In the genomic region with DNA sequence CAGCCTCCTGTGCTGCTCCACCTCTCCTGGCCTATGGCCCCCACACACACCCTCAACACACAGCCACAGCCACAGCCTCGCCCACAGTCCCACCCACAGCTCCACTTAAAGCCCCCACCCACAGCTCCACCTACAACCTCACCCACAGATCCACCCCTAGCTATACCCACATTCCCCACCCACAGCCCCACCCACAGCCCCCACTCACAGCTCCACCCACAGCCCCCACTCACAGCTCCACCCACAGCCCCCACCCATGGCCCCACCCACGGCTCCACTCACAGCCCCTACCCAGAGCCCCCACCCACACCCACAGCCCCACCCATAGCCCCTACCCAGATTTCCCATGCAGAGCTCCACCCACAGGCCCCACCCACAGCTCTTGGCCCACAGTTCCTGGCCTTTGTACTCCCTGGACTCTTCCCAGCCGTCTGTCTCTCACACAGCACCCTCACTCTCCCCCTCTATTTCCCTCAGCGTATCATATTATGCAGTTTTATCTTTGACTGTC, we compare ENCODE assay signal across 23 cellular contexts.
DNase-seq lines count a peak whose midpoint lies in the region; ATAC-seq and TF ChIP-seq lines count a peak whose summit lies in the region.
"Had no signal": no experiment of that assay in that cellular context is flagged by ENCODE, and none has a peak within 500 bp of the region (broad histone marks: within the 10 kb centered on the region; RNA-seq: fewer than 3 reads in every experiment).

No MANE protein-coding gene starts in this region.

- TF ChIP-seq CTCF in osteocyte (IDR thresholded peaks at IDR 0.05) (no peak), GM23338 (conservative IDR thresholded peaks at IDR 0.05; ENCODE audit: low read depth in 2 of 2) (no peak)

- peak overlapping the region; percentile 76 for H3K27ac Mint-ChIP-seq in osteocyte (ENCODE audit: unreplicated experiment)
- H3K27ac Mint-ChIP-seq in GM23338, result no peak overlapping the region
- H3K27ac Mint-ChIP-seq: activated CD8-positive, alpha-beta T cell treated with anti-CD3 and anti-CD28 coated beads for 36 hours; activated naive CD8-positive, alpha-beta T cell treated with anti-CD3 and anti-CD28 coated beads, Interleukin-2, amount 50 U/mL, for 24 hours; CD4-positive, alpha-beta T cell; mesothelial cell of epicardium; nephron progenitor cell; type B pancreatic cell had no signal

- no peak overlapping the region for H3K4me3 Mint-ChIP-seq in osteocyte (ENCODE audit: unreplicated experiment)
- H3K4me3 Mint-ChIP-seq in GM23338, result no peak overlapping the region
- H3K4me3 Mint-ChIP-seq: activated CD8-positive, alpha-beta T cell treated with anti-CD3 and anti-CD28 coated beads for 36 hours; activated naive CD8-positive, alpha-beta T cell treated with anti-CD3 and anti-CD28 coated beads, Interleukin-2, amount 50 U/mL, for 24 hours; CD4-positive, alpha-beta T cell; mesothelial cell of epicardium; nephron progenitor cell; type B pancreatic cell had no signal

- H3K9me3 Mint-ChIP-seq in osteocyte (ENCODE audit: unreplicated experiment) (no peaks in the 10 kb centered on the region), GM23338 (no peaks in the 10 kb centered on the region)
- H3K9me3 Mint-ChIP-seq: activated CD8-positive, alpha-beta T cell treated with anti-CD3 and anti-CD28 coated beads for 36 hours; activated naive CD8-positive, alpha-beta T cell treated with anti-CD3 and anti-CD28 coated beads, Interleukin-2, amount 50 U/mL, for 24 hours; CD4-positive, alpha-beta T cell; mesothelial cell of epicardium; nephron progenitor cell; type B pancreatic cell had no signal

- H3K36me3 ChIP-seq in GM23338 (ENCODE audit: insufficient read depth), result no peaks in the 10 kb centered on the region
- H3K36me3 ChIP-seq: left lung had no signal

- intact Hi-C loops in right cardiac atrium (cut with DNase I), result no loop called here

- H3K4me2 ChIP-seq in GM23338, result no peak overlapping the region

- H3K79me2 ChIP-seq in GM23338 (replicated peaks; ENCODE audit: insufficient read depth), result no peaks in the 10 kb centered on the region

- peaks cover 8% of the 10 kb centered on the region for H3K36me3 Mint-ChIP-seq in osteocyte (ENCODE audit: unreplicated experiment)
- no peaks in the 10 kb centered on the region; the same call in 2 of the 3 replicates for H3K36me3 Mint-ChIP-seq in GM23338 (ENCODE audit: low read depth)
- H3K36me3 Mint-ChIP-seq: mesothelial cell of epicardium, type B pancreatic cell had no signal

- no peaks in the 10 kb centered on the region for H3F3A ChIP-seq in GM23338 (replicated peaks; ENCODE audit: low read depth)

- H3K9me3 ChIP-seq in right cardiac atrium (ENCODE audit: control insufficient read depth, low read length), result no peaks in the 10 kb centered on the region
- H3K9me3 ChIP-seq: left lung had no signal

- H4K20me1 ChIP-seq in GM23338 (replicated peaks; ENCODE audit: insufficient read depth), result no peaks in the 10 kb centered on the region

- DNase-seq in NCI-H748 (lab: John Stamatoyannopoulos, UW; ENCODE audit: unreplicated experiment) (peak; percentile 1), NCI-H748 treated with DMSO at 0.1 percent for 48 hours (lab: John Stamatoyannopoulos, UW) (no peak), NCI-H226 (peak; percentile 20), right cardiac atrium (peak in 1 of 3 donors; percentile 57), osteocyte (ENCODE audit: extremely low spot score, unreplicated experiment) (no peak), GM23338 (ENCODE audit: low spot score) (no peak), MV-4-11 (lab: John Stamatoyannopoulos, UW) (no peak)
- DNase-seq: activated CD8-positive, alpha-beta T cell treated with anti-CD3 and anti-CD28 coated beads for 36 hours; activated effector memory CD4-positive, alpha-beta T cell treated with anti-CD3 and anti-CD28 coated beads, Interleukin-2, amount 50 U/mL, for 16 hours; activated naive CD8-positive, alpha-beta T cell treated with anti-CD3 and anti-CD28 coated beads, Interleukin-2, amount 50 U/mL, for 24 hours; activated T-cell treated with anti-CD3 and anti-CD28 coated beads for 4 hours; CD4-positive, alpha-beta T cell; cerebellar nuclear complex; effector CD4-positive, alpha-beta T cell; Kasumi-1; left lung; nephron progenitor cell; OCI-M1; stimulated activated CD8-positive, alpha-beta memory T cell treated with anti-CD3 and anti-CD28 coated beads, Interleukin-4, amount 100 ng/mL, for 48 hours had no signal

- no peaks in the 10 kb centered on the region for H3K27me3 ChIP-seq in right cardiac atrium (ENCODE audit: control insufficient read depth, insufficient read depth)
- no peaks in the 10 kb centered on the region for H3K27me3 ChIP-seq in GM23338 (ENCODE audit: insufficient read depth)
- H3K27me3 ChIP-seq: left lung had no signal

- ATAC-seq in right cardiac atrium, result peak; percentile 71 to 81
- no peak for ATAC-seq in GM19463 (IDR thresholded peaks at IDR 0.05; ENCODE audit: unreplicated experiment)
- no peak for ATAC-seq in GM23338
- ATAC-seq: activated CD8-positive, alpha-beta T cell treated with anti-CD3 and anti-CD28 coated beads for 36 hours; activated naive CD8-positive, alpha-beta T cell treated with anti-CD3 and anti-CD28 coated beads, Interleukin-2, amount 50 U/mL, for 24 hours; left lung had no signal

- H3K27ac ChIP-seq in right cardiac atrium (ENCODE audit: low read length) (no peak overlapping the region), GM23338 (ENCODE audit: low read depth) (no peak overlapping the region)
- H3K27ac ChIP-seq: 22Rv1, left lung had no signal

- H3K4me1 ChIP-seq in right cardiac atrium (ENCODE audit: control insufficient read depth, insufficient read depth, low read length) (no peaks in the 10 kb centered on the region), GM23338 (ENCODE audit: insufficient read depth) (no peaks in the 10 kb centered on the region)
- H3K4me1 ChIP-seq: left lung had no signal

- H2AFZ ChIP-seq in GM23338, result no peak overlapping the region

- H3K9me2 ChIP-seq in GM23338 (ENCODE audit: insufficient read depth), result no peaks in the 10 kb centered on the region

- WGBS in right cardiac atrium, result 45% methylated on average over 4 of the region's 4 CpGs

- peaks cover 59% of the 10 kb centered on the region for H3K4me1 Mint-ChIP-seq in osteocyte (ENCODE audit: unreplicated experiment)
- no peaks in the 10 kb centered on the region for H3K4me1 Mint-ChIP-seq in GM23338
- H3K4me1 Mint-ChIP-seq: activated naive CD8-positive, alpha-beta T cell treated with anti-CD3 and anti-CD28 coated beads, Interleukin-2, amount 50 U/mL, for 24 hours; mesothelial cell of epicardium; nephron progenitor cell had no signal

- H3K27me3 Mint-ChIP-seq in osteocyte (ENCODE audit: unreplicated experiment), result no peaks in the 10 kb centered on the region
- peaks cover 1% of the 10 kb centered on the region for H3K27me3 Mint-ChIP-seq in GM23338 (ENCODE audit: insufficient read depth, low read depth, poor library complexity)
- H3K27me3 Mint-ChIP-seq: activated CD8-positive, alpha-beta T cell treated with anti-CD3 and anti-CD28 coated beads for 36 hours; activated naive CD8-positive, alpha-beta T cell treated with anti-CD3 and anti-CD28 coated beads, Interleukin-2, amount 50 U/mL, for 24 hours; CD4-positive, alpha-beta T cell had no signal

- no peak overlapping the region for H3K4me3 ChIP-seq in right cardiac atrium (ENCODE audit: low read length)
- H3K4me3 ChIP-seq in GM23338, result no peak overlapping the region
- H3K4me3 ChIP-seq: left lung had no signal

TF ChIP-seq in GM23338, 12 proteins besides CTCF, POLR2A, EP300 and RAD21 (continues in another document):
- no peak for TF ChIP-seq EZH2phosphoT487 (IDR thresholded peaks at IDR 0.05; ENCODE audit: unreplicated experiment)

Comparison
In these comparisons a context has a peak if more than half of its experiments do, and no peak if none do; other contexts are left out.
1. DNase-seq: peak in NCI-H748 (single experiment) and NCI-H226 (single experiment); none in NCI-H748 treated with DMSO at 0.1 percent for 48 hours (single experiment), osteocyte (single experiment), GM23338 (single experiment) and MV-4-11 (single experiment).
2. ATAC-seq: peak in right cardiac atrium (2 of 2); none in GM19463 (single experiment) and GM23338 (single experiment).